10 cellular contexts compared by ENCODE assay signal in genomic region chr5:134592141-134592746, GRCh38. TPM values are rescaled to one million over a fixed set of nuclear protein-coding genes. Genes with fewer than 3 reads are reported as not detected.
DNase-seq lines count a peak whose midpoint lies in the region; ATAC-seq and TF ChIP-seq lines count a peak whose summit lies in the region.
"Had no signal": no experiment of that assay in that cellular context is flagged by ENCODE, and none has a peak within 500 bp of the region (broad histone marks: within the 10 kb centered on the region; RNA-seq: fewer than 3 reads in every experiment).

No MANE protein-coding gene starts in this region.

- TF ChIP-seq CTCF in thyroid gland (IDR thresholded peaks at IDR 0.05) = no peak

- H3K9me3 ChIP-seq in T-helper 17 cell (ENCODE audit: control insufficient read depth, low read length, poor library complexity, severe bottlenecking) (no peaks in the 10 kb centered on the region), thyroid gland (no peaks in the 10 kb centered on the region)

- no peaks in the 10 kb centered on the region for H3K36me3 Mint-ChIP-seq in T-helper 17 cell (ENCODE audit: low read depth)
- no peaks in the 10 kb centered on the region for H3K36me3 Mint-ChIP-seq in T-helper 2 cell treated with Interferon-gamma antibody and Interleukin-4, amounts not matched to agents 5 μg/mL and 100 μg/mL, for 36 hours (ENCODE audit: low read depth)

- peak overlapping the region; percentile 19 for H3K27ac Mint-ChIP-seq in T-helper 17 cell
- no peak overlapping the region for H3K27ac Mint-ChIP-seq in T-helper 2 cell treated with Interferon-gamma antibody and Interleukin-4, amounts not matched to agents 5 μg/mL and 100 μg/mL, for 36 hours
- H3K27ac Mint-ChIP-seq: progenitor cell of endocrine pancreas had no signal

- H3K27me3 ChIP-seq in thyroid gland = no peaks in the 10 kb centered on the region

- H3K9me3 Mint-ChIP-seq in T-helper 2 cell treated with Interferon-gamma antibody and Interleukin-4, amounts not matched to agents 5 μg/mL and 100 μg/mL, for 36 hours = no peaks in the 10 kb centered on the region

- peaks cover 26 to 29% of the 10 kb centered on the region in 2 donors for H3K4me1 ChIP-seq in thyroid gland

- peak in 1 of 2 donors; percentile 20 for TF ChIP-seq POLR2A in thyroid gland (IDR thresholded peaks at IDR 0.05)

- peak; percentile 24 for DNase-seq in NK-92 treated with Interleukin-12 subunit alpha and Interleukin-12 subunit beta, amount 100 ng/mL, for 24 hours (lab: John Stamatoyannopoulos, UW)
- DNase-seq in NK-92 (lab: John Stamatoyannopoulos, UW; ENCODE audit: unreplicated experiment) = no peak
- DNase-seq in T-helper 17 cell = no peak
- DNase-seq in iPS DF 19.7 (ENCODE audit: low read depth, low spot score) = peak; percentile 94
- peak; percentile 70 to 76 for DNase-seq in thyroid gland
- no peak for DNase-seq in kidney glomerular epithelial cell (lab: John Stamatoyannopoulos, UW)
- no peak for DNase-seq in T-helper 2 cell treated with Interferon-gamma antibody and Interleukin-4, amounts not matched to agents 5 μg/mL and 100 μg/mL, for 36 hours (ENCODE audit: low spot score)
- DNase-seq: NCI-H2081 treated with DMSO at 0.1 percent for 48 hours had no signal

- H3K4me3 ChIP-seq in thyroid gland (replicated peaks in 1 of 3) = no peak overlapping the region

- H3K27ac ChIP-seq in thyroid gland = peak overlapping the region; percentile 66 to 93 (median 88)

- H3K27me3 Mint-ChIP-seq in T-helper 17 cell = no peaks in the 10 kb centered on the region
- no peaks in the 10 kb centered on the region for H3K27me3 Mint-ChIP-seq in T-helper 2 cell treated with Interferon-gamma antibody and Interleukin-4, amounts not matched to agents 5 μg/mL and 100 μg/mL, for 36 hours (ENCODE audit: low read depth)
- H3K27me3 Mint-ChIP-seq: progenitor cell of endocrine pancreas had no signal

- no peaks in the 10 kb centered on the region for H3K36me3 ChIP-seq in thyroid gland

- no peak for ATAC-seq in T-helper 17 cell
- ATAC-seq in GM18858 (IDR thresholded peaks at IDR 0.05; ENCODE audit: unreplicated experiment) = no peak

- no peak overlapping the region for H3K4me3 Mint-ChIP-seq in T-helper 17 cell
- no peak overlapping the region for H3K4me3 Mint-ChIP-seq in T-helper 2 cell treated with Interferon-gamma antibody and Interleukin-4, amounts not matched to agents 5 μg/mL and 100 μg/mL, for 36 hours

- peaks cover 6% of the 10 kb centered on the region for H3K4me1 Mint-ChIP-seq in T-helper 17 cell
- peaks cover 20% of the 10 kb centered on the region for H3K4me1 Mint-ChIP-seq in T-helper 2 cell treated with Interferon-gamma antibody and Interleukin-4, amounts not matched to agents 5 μg/mL and 100 μg/mL, for 36 hours (ENCODE audit: low read depth)

- intact Hi-C loops in thyroid gland (cut with DNase I) = no loop called here

- 19 to 37% methylated on average over 4 to 6 of the region's 7 CpGs for WGBS in thyroid gland, 2 donors

RNA-seq across cellular contexts. Expression of gene SAR1B, which starts 40.4 kb away (rescaled TPM):
- total RNA-seq in T-helper 17 cell (10 to 100 TPM; 33.7 to 47.5 TPM), thyroid gland (10 to 100 TPM; 45.3 to 69.2 (median 53.8) TPM)

RNA-seq across cellular contexts. Expression of gene SEC24A, which starts 56.3 kb away (rescaled TPM):
- total RNA-seq in T-helper 17 cell (10 to 100 TPM; 17.0 to 21.0 TPM), thyroid gland (10 to 100 TPM; 31.7 to 40.3 (median 33.5) TPM)

Comparison
In these comparisons a context has a peak if more than half of its experiments do, and no peak if none do; other contexts are left out.
1. DNase-seq: peak in NK-92 treated with Interleukin-12 subunit alpha and Interleukin-12 subunit beta, amount 100 ng/mL, for 24 hours (single experiment), iPS DF 19.7 (single experiment) and thyroid gland (2 of 2); none in NK-92 (single experiment), T-helper 17 cell (0 of 3), kidney glomerular epithelial cell (single experiment) and T-helper 2 cell treated with Interferon-gamma antibody and Interleukin-4, amounts not matched to agents 5 μg/mL and 100 μg/mL, for 36 hours (single experiment).